In genomic region chr14:105488781-105489606, GRCh38 we compare ENCODE assay signal across 8 cellular contexts. TPM values are rescaled to one million over a fixed set of nuclear protein-coding genes. Genes with fewer than 3 reads are reported as not detected.
DNase-seq lines count a peak whose midpoint lies in the region; ATAC-seq and TF ChIP-seq lines count a peak whose summit lies in the region.

No MANE protein-coding gene starts in this region.

- H3K27ac ChIP-seq in mesodermal cell (ENCODE audit: low read depth, low read length, severe bottlenecking) (no peak overlapping the region), tibial nerve (peak overlapping the region; percentile 89 to 99 (median 96))

- H3K27me3 ChIP-seq in tibial nerve: peaks cover 0 to 15% of the 10 kb centered on the region in 2 donors

- TF ChIP-seq EP300 in tibial nerve (IDR thresholded peaks at IDR 0.05): no peak

- H3K4me3 Mint-ChIP-seq in activated CD4-positive, alpha-beta T cell treated with anti-CD3 and anti-CD28 coated beads, Interleukin-2, amount 10 ng/mL, durations not matched to agents 7 days and 5 days: peak overlapping the region; percentile 84
- H3K4me3 Mint-ChIP-seq in activated naive CD8-positive, alpha-beta T cell treated with anti-CD3 and anti-CD28 coated beads, Interleukin-2, amount 10 ng/mL, durations not matched to agents 7 days and 5 days: peak overlapping the region; percentile 78

- no peak for DNase-seq in activated CD4-positive, alpha-beta T cell treated with anti-CD3 and anti-CD28 coated beads, Interleukin-2, amount 10 ng/mL, durations not matched to agents 7 days and 5 days
- DNase-seq in activated CD4-positive, alpha-beta T cell treated with anti-CD3 and anti-CD28 coated beads for 48 hours: no peak
- DNase-seq in activated naive CD8-positive, alpha-beta T cell treated with anti-CD3 and anti-CD28 coated beads, Interleukin-2, amount 10 ng/mL, durations not matched to agents 7 days and 5 days: no peak
- DNase-seq in tibial nerve (ENCODE audit: low spot score in 2 of 2): no peak
- DNase-seq in NCI-H2227 treated with DMSO at 0.1 percent for 48 hours (lab: John Stamatoyannopoulos, UW): no peak
- no peak for DNase-seq in hypothalamus (lab: John Stamatoyannopoulos, UW)
- no peak for DNase-seq in NOMO-1 treated with dmso at 0.1 percent for 144 hours (lab: John Stamatoyannopoulos, UW; ENCODE audit: unreplicated experiment)

- peak overlapping the region; percentile 92 for H3K27ac Mint-ChIP-seq in activated CD4-positive, alpha-beta T cell treated with anti-CD3 and anti-CD28 coated beads, Interleukin-2, amount 10 ng/mL, durations not matched to agents 7 days and 5 days
- H3K27ac Mint-ChIP-seq in activated naive CD8-positive, alpha-beta T cell treated with anti-CD3 and anti-CD28 coated beads, Interleukin-2, amount 10 ng/mL, durations not matched to agents 7 days and 5 days: peak overlapping the region; percentile 82

- no peaks in the 10 kb centered on the region for H3K9me3 Mint-ChIP-seq in activated CD4-positive, alpha-beta T cell treated with anti-CD3 and anti-CD28 coated beads, Interleukin-2, amount 10 ng/mL, durations not matched to agents 7 days and 5 days
- H3K9me3 Mint-ChIP-seq in activated naive CD8-positive, alpha-beta T cell treated with anti-CD3 and anti-CD28 coated beads, Interleukin-2, amount 10 ng/mL, durations not matched to agents 7 days and 5 days: no peaks in the 10 kb centered on the region

- no peak for TF ChIP-seq CTCF in tibial nerve (IDR thresholded peaks at IDR 0.05)

- 87 to 88% methylated on average over 14 to 15 of the region's 21 CpGs for WGBS in mesodermal cell (ENCODE audit: insufficient coverage in 2 of 2), 2 experiments
- WGBS in tibial nerve, 2 donors: 35 to 39% methylated on average over 11 to 21 of the region's 21 CpGs

- no peak for ATAC-seq in activated naive CD8-positive, alpha-beta T cell treated with anti-CD3 and anti-CD28 coated beads, Interleukin-2, amount 10 ng/mL, durations not matched to agents 7 days and 5 days (ENCODE audit: low read depth)

- peak overlapping the region; percentile 56 for H3K4me3 ChIP-seq in mesodermal cell (ENCODE audit: extremely low read depth, insufficient read depth, low read length, poor library complexity, severe bottlenecking)
- peak overlapping the region; percentile 51 to 88 (median 70) for H3K4me3 ChIP-seq in tibial nerve

- H3K36me3 ChIP-seq in mesodermal cell (ENCODE audit: control insufficient read depth, insufficient read depth, low read length) (peaks cover 9% of the 10 kb centered on the region), tibial nerve (peaks cover 0 to 15% (median 0%) of the 10 kb centered on the region in 3 donors)

- CTCF ChIA-PET in activated CD4-positive, alpha-beta T cell treated with anti-CD3 and anti-CD28 coated beads, Interleukin-2, amount 10 ng/mL, durations not matched to agents 7 days and 5 days (lab: Charles Lee): interaction anchor here (0.6 to 4.1 kb wide), 30 partner anchors 8 to 513 kb away, joined by 3 to 69 read pairs (median 4); partner anchors contain the start of gene MTA1

- H3K4me1 ChIP-seq in mesodermal cell (ENCODE audit: control insufficient read depth, insufficient read depth, low read length, poor library complexity, severe bottlenecking) (peaks cover 46% of the 10 kb centered on the region), tibial nerve (peaks cover 0 to 80% (median 54%) of the 10 kb centered on the region in 4 donors)

- no peak for TF ChIP-seq POLR2A in tibial nerve (IDR thresholded peaks at IDR 0.05)

- H3K27me3 Mint-ChIP-seq in activated CD4-positive, alpha-beta T cell treated with anti-CD3 and anti-CD28 coated beads, Interleukin-2, amount 10 ng/mL, durations not matched to agents 7 days and 5 days: peaks cover 2% of the 10 kb centered on the region
- no peaks in the 10 kb centered on the region for H3K27me3 Mint-ChIP-seq in activated naive CD8-positive, alpha-beta T cell treated with anti-CD3 and anti-CD28 coated beads, Interleukin-2, amount 10 ng/mL, durations not matched to agents 7 days and 5 days

- POLR2A ChIA-PET in activated CD4-positive, alpha-beta T cell treated with anti-CD3 and anti-CD28 coated beads, Interleukin-2, amount 10 ng/mL, durations not matched to agents 7 days and 5 days (lab: Charles Lee): interaction anchor here (0.7 to 2.1 kb wide), 3 partner anchors 8 to 195 kb away, joined by 3 to 6 read pairs (median 5); no protein-coding TSS in a partner anchor
- POLR2A ChIA-PET in activated naive CD8-positive, alpha-beta T cell treated with anti-CD3 and anti-CD28 coated beads, Interleukin-2, amount 10 ng/mL, durations not matched to agents 7 days and 5 days (lab: Charles Lee): interaction anchor here (0.8 to 5.7 kb wide), 10 partner anchors 7 to 468 kb away, joined by 3 to 118 read pairs (median 6); partner anchors contain the start of genes BRF1, CDCA4, PACS2 and TEX22

- no peaks in the 10 kb centered on the region for H3K9me3 ChIP-seq in mesodermal cell (ENCODE audit: control insufficient read depth, low read length)
- no peaks in the 10 kb centered on the region for H3K9me3 ChIP-seq in tibial nerve

- peaks cover 42% of the 10 kb centered on the region for H3K4me1 Mint-ChIP-seq in activated CD4-positive, alpha-beta T cell treated with anti-CD3 and anti-CD28 coated beads, Interleukin-2, amount 10 ng/mL, durations not matched to agents 7 days and 5 days
- H3K4me1 Mint-ChIP-seq in activated naive CD8-positive, alpha-beta T cell treated with anti-CD3 and anti-CD28 coated beads, Interleukin-2, amount 10 ng/mL, durations not matched to agents 7 days and 5 days: peaks cover 20% of the 10 kb centered on the region

- H3K36me3 Mint-ChIP-seq in activated CD4-positive, alpha-beta T cell treated with anti-CD3 and anti-CD28 coated beads, Interleukin-2, amount 10 ng/mL, durations not matched to agents 7 days and 5 days (ENCODE audit: low read depth): peaks cover 12% of the 10 kb centered on the region
- no peaks in the 10 kb centered on the region for H3K36me3 Mint-ChIP-seq in activated naive CD8-positive, alpha-beta T cell treated with anti-CD3 and anti-CD28 coated beads, Interleukin-2, amount 10 ng/mL, durations not matched to agents 7 days and 5 days

RNA-seq across cellular contexts. Expression of gene TEDC1, which starts 2.1 kb away (rescaled TPM):
- 10 to 100 TPM; 40.7 to 53.2 TPM for total RNA-seq in activated CD4-positive, alpha-beta T cell treated with anti-CD3 and anti-CD28 coated beads, Interleukin-2, amount 10 ng/mL, durations not matched to agents 7 days and 5 days
- 10 to 100 TPM; 43.3 to 47.6 TPM for total RNA-seq in activated naive CD8-positive, alpha-beta T cell treated with anti-CD3 and anti-CD28 coated beads, Interleukin-2, amount 10 ng/mL, durations not matched to agents 7 days and 5 days
- polyA plus RNA-seq in mesodermal cell (2013, experiment 1 of 2): 11.7 TPM
- 12.2 TPM for polyA plus RNA-seq in mesodermal cell (2013, experiment 2 of 2)
- 10 to 100 TPM in 3 of 4 donors, 1 to 10 TPM in 1; 5.5 to 20.4 (median 14.2) TPM for total RNA-seq in tibial nerve

RNA-seq across cellular contexts. Expression of gene CRIP1, which starts 2.3 kb away (rescaled TPM):
- 100 to 1,000 TPM; 702 to 753 TPM for total RNA-seq in activated CD4-positive, alpha-beta T cell treated with anti-CD3 and anti-CD28 coated beads, Interleukin-2, amount 10 ng/mL, durations not matched to agents 7 days and 5 days
- 100 to 1,000 TPM; 445 to 453 TPM for total RNA-seq in activated naive CD8-positive, alpha-beta T cell treated with anti-CD3 and anti-CD28 coated beads, Interleukin-2, amount 10 ng/mL, durations not matched to agents 7 days and 5 days
- 50.0 TPM for polyA plus RNA-seq in mesodermal cell (2013, experiment 1 of 2)
- polyA plus RNA-seq in mesodermal cell (2013, experiment 2 of 2): 33.7 TPM
- total RNA-seq in tibial nerve: 10 to 100 TPM; 26.4 to 77.8 (median 33.5) TPM

RNA-seq across cellular contexts. Expression of gene CRIP2, which starts 14.4 kb away (rescaled TPM):
- total RNA-seq in activated CD4-positive, alpha-beta T cell treated with anti-CD3 and anti-CD28 coated beads, Interleukin-2, amount 10 ng/mL, durations not matched to agents 7 days and 5 days: 1 to 10 TPM in 1 of 2 experiments, under 1 TPM in 1; 0.64 to 1.8 TPM
- 1 to 10 TPM; 1.2 to 1.6 TPM for total RNA-seq in activated naive CD8-positive, alpha-beta T cell treated with anti-CD3 and anti-CD28 coated beads, Interleukin-2, amount 10 ng/mL, durations not matched to agents 7 days and 5 days
- 108 TPM for polyA plus RNA-seq in mesodermal cell (2013, experiment 1 of 2)
- 76.1 TPM for polyA plus RNA-seq in mesodermal cell (2013, experiment 2 of 2)
- total RNA-seq in tibial nerve: 100 to 1,000 TPM; 161 to 268 (median 208) TPM

RNA-seq across cellular contexts. Expression of gene TMEM121, which starts 37.4 kb away (rescaled TPM):
- 1 to 10 TPM; 4.6 TPM for total RNA-seq in activated CD4-positive, alpha-beta T cell treated with anti-CD3 and anti-CD28 coated beads, Interleukin-2, amount 10 ng/mL, durations not matched to agents 7 days and 5 days
- total RNA-seq in activated naive CD8-positive, alpha-beta T cell treated with anti-CD3 and anti-CD28 coated beads, Interleukin-2, amount 10 ng/mL, durations not matched to agents 7 days and 5 days: 1 to 10 TPM; 8.1 to 8.8 TPM
- polyA plus RNA-seq in mesodermal cell (2013, experiment 1 of 2): 6.6 TPM
- polyA plus RNA-seq in mesodermal cell (2013, experiment 2 of 2): 4.8 TPM
- total RNA-seq in tibial nerve: 10 to 100 TPM; 15.1 to 28.2 (median 20.1) TPM

Comparison
In these comparisons a context has a peak if more than half of its experiments do, and no peak if none do; other contexts are left out.
1. RNA of gene CRIP1, which starts 2.3 kb away (total RNA-seq): 702 to 753 TPM in activated CD4-positive, alpha-beta T cell treated with anti-CD3 and anti-CD28 coated beads, Interleukin-2, amount 10 ng/mL, durations not matched to agents 7 days and 5 days and 445 to 453 TPM in activated naive CD8-positive, alpha-beta T cell treated with anti-CD3 and anti-CD28 coated beads, Interleukin-2, amount 10 ng/mL, durations not matched to agents 7 days and 5 days; 26.4 to 77.8 TPM in tibial nerve; every median in the first group is over 4 times any median in the second.
2. RNA of gene CRIP2, which starts 14.4 kb away (total RNA-seq): 161 to 268 TPM in tibial nerve; 0.64 to 1.8 TPM in activated CD4-positive, alpha-beta T cell treated with anti-CD3 and anti-CD28 coated beads, Interleukin-2, amount 10 ng/mL, durations not matched to agents 7 days and 5 days and 1.2 to 1.6 TPM in activated naive CD8-positive, alpha-beta T cell treated with anti-CD3 and anti-CD28 coated beads, Interleukin-2, amount 10 ng/mL, durations not matched to agents 7 days and 5 days; every median in the first group is over 10 times any median in the second.